ENCODE assay signal across 8 cellular contexts in the genomic region with DNA sequence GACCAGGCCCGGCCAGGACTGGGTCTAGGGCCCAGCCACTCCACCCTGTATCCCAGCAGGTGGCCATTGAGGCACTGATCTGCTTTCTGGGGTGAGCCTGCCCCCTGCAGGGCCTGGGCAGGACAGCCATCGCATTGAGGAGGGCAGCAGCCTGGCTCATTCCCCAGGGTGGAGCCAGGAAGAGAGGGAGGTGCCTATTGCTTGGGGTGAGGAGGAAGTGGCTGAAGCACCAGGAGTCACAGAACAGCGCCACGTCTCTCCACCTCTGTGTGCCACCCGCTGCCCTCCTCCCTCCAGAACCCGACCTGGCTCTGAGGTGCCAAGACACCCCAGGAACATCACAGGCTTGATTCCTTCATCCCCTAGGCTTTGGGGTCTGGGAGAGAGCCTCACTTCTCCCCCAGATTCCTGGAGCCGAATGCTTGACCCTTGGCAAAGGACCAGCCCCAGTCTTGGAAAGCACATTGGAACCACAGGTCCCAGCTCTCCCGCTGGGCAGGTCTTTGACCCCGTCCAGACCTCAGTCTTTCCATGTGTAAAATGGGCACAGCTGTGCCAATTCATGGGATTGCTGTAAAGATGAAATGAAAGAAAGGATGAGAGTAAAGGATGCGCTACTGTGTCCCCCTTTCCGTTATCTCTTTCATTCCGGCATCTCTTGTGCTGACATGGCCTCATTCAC. TPM values are rescaled to one million over a fixed set of nuclear protein-coding genes. Genes with fewer than 3 reads are reported as not detected.
DNase-seq lines count a peak whose midpoint lies in the region; ATAC-seq and TF ChIP-seq lines count a peak whose summit lies in the region.

No MANE protein-coding gene starts in this region.

- H3K9me3 ChIP-seq in fibroblast of lung (ENCODE audit: control insufficient read depth, insufficient read depth, low read depth, low read length), result no peaks in the 10 kb centered on the region

- H3K4me3 ChIP-seq in fibroblast of lung (replicated peaks in 1 of 4; ENCODE audit: control extremely low read depth in 1 of 4, insufficient read depth in 1 of 4, low read depth in 3 of 4, low read length in 4 of 4), result no peak overlapping the region

- H2AFZ ChIP-seq in fibroblast of lung (ENCODE audit: low read length), result peak overlapping the region; percentile 75

- H4K20me1 ChIP-seq in fibroblast of lung (ENCODE audit: control insufficient read depth, extremely low read depth, insufficient read depth, low read length), result no peaks in the 10 kb centered on the region

- no peaks in the 10 kb centered on the region for H3K27me3 ChIP-seq in fibroblast of lung (ENCODE audit: control insufficient read depth, insufficient read depth, low read length)

- no peak overlapping the region for H3K9ac ChIP-seq in fibroblast of lung (ENCODE audit: insufficient read depth, low read length)

- H3K36me3 ChIP-seq in fibroblast of lung (ENCODE audit: control insufficient read depth, insufficient read depth, low read length), result no peaks in the 10 kb centered on the region

- ATAC-seq in HG03280 (IDR thresholded peaks at IDR 0.05; ENCODE audit: unreplicated experiment), result peak; percentile 48

- no peak overlapping the region for H3K4me2 ChIP-seq in fibroblast of lung (ENCODE audit: extremely low read depth, insufficient read depth, low read length)

- no peaks in the 10 kb centered on the region for H3K79me2 ChIP-seq in fibroblast of lung (ENCODE audit: control insufficient read depth, insufficient read depth, low read length)

- DNase-seq in NCI-H1417 (lab: John Stamatoyannopoulos, UW) (peak in 2 of 3 experiments; percentile 11 to 38), NCI-H1417 treated with DMSO at 0.1 percent for 48 hours (lab: John Stamatoyannopoulos, UW) (no peak), OCI-M1 (lab: John Stamatoyannopoulos, UW) (peak; percentile 76), activated T-cell treated with anti-CD3 and anti-CD28 coated beads for 24 hours (ENCODE audit: low read depth) (peak; percentile 56), fibroblast of lung (ENCODE audit: low read depth in 2 of 2) (peak; percentile 70 to 84), non-pigmented ciliary epithelial cell (ENCODE audit: low read depth) (peak; percentile 52), ureter (ENCODE audit: low spot score) (peak; percentile 86)

- TF ChIP-seq CTCF in fibroblast of lung (conservative IDR thresholded peaks at IDR 0.05 in 1 of 2, IDR thresholded peaks at IDR 0.05 in 1 of 2; ENCODE audit: low read depth in 1 of 2, low read length in 2 of 2), result peak; percentile 57 to 75

- no peak overlapping the region for H3K27ac ChIP-seq in fibroblast of lung (ENCODE audit: insufficient read depth, low read length)

- H3K4me1 ChIP-seq in fibroblast of lung (ENCODE audit: control insufficient read depth, extremely low read depth, insufficient read depth, low read length), result peaks cover 20% of the 10 kb centered on the region

RNA-seq across cellular contexts. Expression of a gene that starts 7.2 kb away (rescaled TPM):
- total RNA-seq in fibroblast of lung (not detected in 2 replicates), ureter (not detected)
- 0.03 TPM in 2 replicates for polyA plus RNA-seq in fibroblast of lung
- polyA plus RNA-seq in fibroblast of lung (2012), result not detected in 2 replicates
- not detected in 2 replicates for polyA minus RNA-seq in fibroblast of lung (ENCODE audit: low replicate concordance)

RNA-seq across cellular contexts. Expression of a gene that starts 8.5 kb away (rescaled TPM):
- not detected in 2 replicates for total RNA-seq in fibroblast of lung
- polyA plus RNA-seq in fibroblast of lung, result 0.03 TPM in 1 of 2 replicates, not detected in the other
- not detected in 2 replicates for polyA plus RNA-seq in fibroblast of lung (2012)
- not detected in 2 replicates for polyA minus RNA-seq in fibroblast of lung (ENCODE audit: low replicate concordance)
- total RNA-seq in ureter, result 2,358 TPM

RNA-seq across cellular contexts. Expression of a gene that starts 16.0 kb away (rescaled TPM):
- not detected in 2 replicates for total RNA-seq in fibroblast of lung
- not detected in 2 replicates for polyA plus RNA-seq in fibroblast of lung
- polyA plus RNA-seq in fibroblast of lung (2012), result not detected in 2 replicates
- not detected in 2 replicates for polyA minus RNA-seq in fibroblast of lung (ENCODE audit: low replicate concordance)
- not detected for total RNA-seq in ureter

RNA-seq across cellular contexts. Expression of a gene that starts 21.7 kb away (rescaled TPM):
- total RNA-seq in fibroblast of lung, result 0.17 TPM in 1 of 2 replicates, not detected in the other
- polyA plus RNA-seq in fibroblast of lung, result 0.47 and 1.8 TPM in 2 replicates
- 1.0 TPM in 1 of 2 replicates, not detected in the other for polyA plus RNA-seq in fibroblast of lung (2012)
- 7.9 TPM in 1 of 2 replicates, not detected in the other for polyA minus RNA-seq in fibroblast of lung (ENCODE audit: low replicate concordance)
- 147 TPM for total RNA-seq in ureter

RNA-seq across cellular contexts. Expression of a gene that starts 29.8 kb away (rescaled TPM):
- total RNA-seq in fibroblast of lung (under 0.01 TPM in 2 replicates), ureter (not detected)
- 0.03 and 0.09 TPM in 2 replicates for polyA plus RNA-seq in fibroblast of lung
- 0.12 and 0.26 TPM in 2 replicates for polyA plus RNA-seq in fibroblast of lung (2012)
- polyA minus RNA-seq in fibroblast of lung (ENCODE audit: low replicate concordance), result 2.0 TPM in 1 of 2 replicates, not detected in the other

Comparison
In these comparisons a context has a peak if more than half of its experiments do, and no peak if none do; other contexts are left out.
1. RNA of a gene that starts 8.5 kb away (total RNA-seq): 2,358 TPM in ureter (single experiment); not detected in fibroblast of lung; every median in the first group is over 1,000 times any median in the second.